1 cellular context compared by ENCODE assay signal in the genomic region with DNA sequence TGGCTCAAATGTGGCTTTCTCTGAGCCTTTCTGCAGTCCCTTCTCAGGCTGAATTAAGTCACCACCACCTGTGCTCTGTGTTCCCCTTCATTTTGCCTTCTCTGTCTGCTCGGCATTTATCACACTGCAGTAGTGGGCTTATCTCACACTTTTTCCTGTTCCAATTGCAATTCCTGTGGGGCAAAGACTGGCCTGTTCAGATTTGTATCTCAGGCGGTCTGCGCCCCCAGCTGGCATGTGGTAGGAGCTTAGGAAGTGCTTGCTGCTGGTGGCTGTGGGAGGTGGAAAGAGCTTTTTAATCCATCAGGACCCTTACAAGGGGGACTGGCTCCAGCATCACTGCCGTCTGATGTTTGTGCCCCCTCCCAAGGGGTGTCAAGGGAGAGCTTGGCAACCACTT.
A peak's percentile ranks its signal among the peaks of the same experiment; 100 is the strongest.
TF ChIP-seq lines count a peak whose summit lies in the region.

No MANE protein-coding gene starts in this region.

TF ChIP-seq in SK-N-SH, 30 proteins besides CTCF, POLR2A, EP300 and RAD21 (continued from another document):
- TF ChIP-seq PBX3 (IDR thresholded peaks at IDR 0.05), result no peak
- no peak for TF ChIP-seq MAX (IDR thresholded peaks at IDR 0.05; ENCODE audit: low read depth)
- no peak for TF ChIP-seq NRF1 (IDR thresholded peaks at IDR 0.05; ENCODE audit: low read depth, low read length)
- TF ChIP-seq SMC3 (IDR thresholded peaks at IDR 0.05; ENCODE audit: low read depth, low read length), result peak; percentile 20; the same call in 1 of the 2 replicates
- no peak for TF ChIP-seq TEAD4 (IDR thresholded peaks at IDR 0.05; ENCODE audit: borderline replicate concordance, insufficient read depth)
- no peak for TF ChIP-seq TAF1 (IDR thresholded peaks at IDR 0.05; ENCODE audit: borderline replicate concordance, low read depth, low read length)
- TF ChIP-seq TCF12 (IDR thresholded peaks at IDR 0.05), result no peak
